In genomic region chr18:77127769-77128671, GRCh38 we compare ENCODE assay signal across 8 cellular contexts. TPM values are rescaled to one million over a fixed set of nuclear protein-coding genes. Genes with fewer than 3 reads are reported as not detected.
A peak's percentile ranks its signal among the peaks of the same experiment; 100 is the strongest.
DNase-seq lines count a peak whose midpoint lies in the region; ATAC-seq and TF ChIP-seq lines count a peak whose summit lies in the region.

No MANE protein-coding gene starts in this region.

- peak overlapping the region; percentile 77 for H3K27ac ChIP-seq in CD4-positive, CD25-positive, alpha-beta regulatory T cell (ENCODE audit: insufficient read depth, low read length, poor library complexity, severe bottlenecking)
- H3K27ac ChIP-seq in SJSA1 = peak overlapping the region; percentile 54

- H3K9me3 Mint-ChIP-seq in CD4-positive, CD25-positive, alpha-beta regulatory T cell = peaks cover 0 to 4% (median 0%) of the 10 kb centered on the region in 7 donors

- DNase-seq in CD4-positive, CD25-positive, alpha-beta regulatory T cell = peak; percentile 37 to 65 (median 52)
- DNase-seq in SJSA1 (ENCODE audit: low read depth in 1 of 2, low spot score in 2 of 2) = peak in 1 of 2 experiments; percentile 66
- peak; percentile 94 for DNase-seq in choroid plexus epithelial cell (ENCODE audit: low read depth)
- DNase-seq in mucosa of gallbladder (ENCODE audit: low spot score) = peak; percentile 78
- no peak for DNase-seq in NCI-H128 (lab: John Stamatoyannopoulos, UW; ENCODE audit: unreplicated experiment)

- peaks cover 22% of the 10 kb centered on the region for H3K36me3 Mint-ChIP-seq in CD4-positive, CD25-positive, alpha-beta regulatory T cell

- TF ChIP-seq POLR2A in GM18951 (IDR thresholded peaks at IDR 0.05; ENCODE audit: extremely low read depth, insufficient read depth, insufficient read length) = peak; percentile 48

- in situ Hi-C loops in GM18951 (cut with MboI; ENCODE audit: low sequenced_read_pairs, unreplicated experiment) = no loop called here

- H3K4me1 Mint-ChIP-seq in CD4-positive, CD25-positive, alpha-beta regulatory T cell = peaks cover 62 to 82% (median 70%) of the 10 kb centered on the region in 4 donors

- no peaks in the 10 kb centered on the region for H3K27me3 ChIP-seq in CD4-positive, CD25-positive, alpha-beta regulatory T cell (ENCODE audit: control insufficient read depth, insufficient read depth, low read length)
- no peaks in the 10 kb centered on the region for H3K27me3 ChIP-seq in SJSA1 (replicated peaks)

- no peak for TF ChIP-seq CTCF in choroid plexus epithelial cell (conservative IDR thresholded peaks at IDR 0.05; ENCODE audit: low read depth, low read length)

- ATAC-seq in CD4-positive, CD25-positive, alpha-beta regulatory T cell (ENCODE audit: low read depth in 2 of 2) = peak; percentile 35 to 39
- ATAC-seq in HG03575 (IDR thresholded peaks at IDR 0.05; ENCODE audit: extremely low read depth, insufficient number of reproducible peaks, low FRiP score, unreplicated experiment) (peak; percentile 24), HG02588 (IDR thresholded peaks at IDR 0.05; ENCODE audit: unreplicated experiment) (no peak)

- peak overlapping the region; percentile 96 to 98 (median 97) for H3K4me3 Mint-ChIP-seq in CD4-positive, CD25-positive, alpha-beta regulatory T cell

- peaks cover 80% of the 10 kb centered on the region for H3K4me1 ChIP-seq in CD4-positive, CD25-positive, alpha-beta regulatory T cell (ENCODE audit: control insufficient read depth, insufficient read depth, low read length, poor library complexity, severe bottlenecking)
- H3K4me1 ChIP-seq in SJSA1 (replicated peaks) = peaks cover 31% of the 10 kb centered on the region

- H3K9me3 ChIP-seq in CD4-positive, CD25-positive, alpha-beta regulatory T cell (ENCODE audit: control insufficient read depth in 2 of 2, low read length in 2 of 2) = no peaks in the 10 kb centered on the region
- H3K9me3 ChIP-seq in SJSA1 (replicated peaks) = no peaks in the 10 kb centered on the region

- H3K27ac Mint-ChIP-seq in CD4-positive, CD25-positive, alpha-beta regulatory T cell = peak overlapping the region; percentile 57 to 98 (median 63)

- H3K4me3 ChIP-seq in CD4-positive, CD25-positive, alpha-beta regulatory T cell (ENCODE audit: low read depth, low read length) = peak overlapping the region; percentile 91
- H3K4me3 ChIP-seq in SJSA1 = no peak overlapping the region
- no peak overlapping the region for H3K4me3 ChIP-seq in choroid plexus epithelial cell (ENCODE audit: low read depth, low read length)

- H3K36me3 ChIP-seq in CD4-positive, CD25-positive, alpha-beta regulatory T cell (ENCODE audit: control insufficient read depth, insufficient read depth, low read length) = peaks cover 5% of the 10 kb centered on the region
- no peaks in the 10 kb centered on the region for H3K36me3 ChIP-seq in SJSA1

- no peaks in the 10 kb centered on the region for H3K27me3 Mint-ChIP-seq in CD4-positive, CD25-positive, alpha-beta regulatory T cell

RNA-seq across cellular contexts. Expression of gene MBP, which starts 4.6 kb away (rescaled TPM):
- total RNA-seq in CD4-positive, CD25-positive, alpha-beta regulatory T cell = 172 TPM
- 100 to 1,000 TPM; 134 to 145 (median 141) TPM for polyA plus RNA-seq in CD4-positive, CD25-positive, alpha-beta regulatory T cell
- not detected in 2 replicates for total RNA-seq in SJSA1 (2014; rRNA removed; shearing (Covaris generic))
- 91.4 TPM for total RNA-seq in mucosa of gallbladder

Comparison
In these comparisons a context has a peak if more than half of its experiments do, and no peak if none do; other contexts are left out.
1. RNA of gene MBP, which starts 4.6 kb away (total RNA-seq): 172 TPM in CD4-positive, CD25-positive, alpha-beta regulatory T cell (single experiment) and 91.4 TPM in mucosa of gallbladder (single experiment); not detected in SJSA1; every median in the first group is over 10 times any median in the second.